26 cellular contexts compared by ENCODE assay signal in genomic region chr5:76389513-76390154, GRCh38. TPM values are rescaled to one million over a fixed set of nuclear protein-coding genes. Genes with fewer than 3 reads are reported as not detected.
DNase-seq lines count a peak whose midpoint lies in the region; ATAC-seq and TF ChIP-seq lines count a peak whose summit lies in the region.
"Had no signal": no experiment of that assay in that cellular context is flagged by ENCODE, and none has a peak within 500 bp of the region (broad histone marks: within the 10 kb centered on the region; RNA-seq: fewer than 3 reads in every experiment).

No MANE protein-coding gene starts in this region.

- H3K36me3 Mint-ChIP-seq in neural progenitor cell = no peaks in the 10 kb centered on the region
- H3K36me3 Mint-ChIP-seq: activated CD4-positive, alpha-beta memory T cell treated with anti-CD3 and anti-CD28 coated beads for 36 hours; activated naive CD8-positive, alpha-beta T cell had no signal

- H4K20me1 ChIP-seq in hepatocyte (ENCODE audit: insufficient read depth, poor library complexity, severe bottlenecking) (no peaks in the 10 kb centered on the region), neural progenitor cell (ENCODE audit: low read depth) (no peaks in the 10 kb centered on the region)

- 74% methylated on average over 12 of the region's 13 CpGs for WGBS in hepatocyte (ENCODE audit: low lambda C conversion rate, missing lambda C conversion rate)

- H3K4me1 ChIP-seq in hepatocyte (ENCODE audit: insufficient read depth) (peaks cover 6% of the 10 kb centered on the region), neural progenitor cell (peaks cover 21% of the 10 kb centered on the region), colonic mucosa (peaks cover 14% of the 10 kb centered on the region)
- H3K4me1 ChIP-seq: BE2C had no signal

- H3K27me3 Mint-ChIP-seq in neural progenitor cell (ENCODE audit: insufficient read depth, low read depth) = no peaks in the 10 kb centered on the region
- H3K27me3 Mint-ChIP-seq: activated CD4-positive, alpha-beta memory T cell treated with anti-CD3 and anti-CD28 coated beads for 36 hours; activated naive CD8-positive, alpha-beta T cell had no signal

- H3K4me2 ChIP-seq in hepatocyte (peak overlapping the region; percentile 21), neural progenitor cell (no peak overlapping the region)

- no peaks in the 10 kb centered on the region for H3K79me2 ChIP-seq in hepatocyte
- H3K79me2 ChIP-seq in neural progenitor cell (ENCODE audit: low read depth) = no peaks in the 10 kb centered on the region

- H3K4me3 ChIP-seq in hepatocyte (no peak overlapping the region), neural progenitor cell (no peak overlapping the region), colonic mucosa (no peak overlapping the region)
- H3K4me3 ChIP-seq: lung, skin epidermis, upper lobe of left lung had no signal

- H3F3A ChIP-seq in neural progenitor cell (ENCODE audit: low read depth) = no peaks in the 10 kb centered on the region

- H3K27me3 ChIP-seq in hepatocyte (no peaks in the 10 kb centered on the region), neural progenitor cell (no peaks in the 10 kb centered on the region), colonic mucosa (no peaks in the 10 kb centered on the region)
- H3K27me3 ChIP-seq: BE2C, upper lobe of left lung had no signal

- no peaks in the 10 kb centered on the region for H3K9me3 Mint-ChIP-seq in neural progenitor cell
- H3K9me3 Mint-ChIP-seq: activated CD4-positive, alpha-beta memory T cell treated with anti-CD3 and anti-CD28 coated beads for 36 hours had no signal

- no peaks in the 10 kb centered on the region for H3K36me3 ChIP-seq in KOPT-K1 (ENCODE audit: insufficient read depth, low read length)
- H3K36me3 ChIP-seq in hepatocyte (replicated peaks; ENCODE audit: insufficient read depth, low read depth) = no peaks in the 10 kb centered on the region
- no peaks in the 10 kb centered on the region for H3K36me3 ChIP-seq in neural progenitor cell
- no peaks in the 10 kb centered on the region for H3K36me3 ChIP-seq in colonic mucosa
- H3K36me3 ChIP-seq: BE2C, upper lobe of left lung had no signal

- H3K4me3 Mint-ChIP-seq in neural progenitor cell = peak overlapping the region; percentile 49
- H3K4me3 Mint-ChIP-seq: activated CD4-positive, alpha-beta memory T cell treated with anti-CD3 and anti-CD28 coated beads for 36 hours had no signal

- H3K9me3 ChIP-seq in KOPT-K1 (ENCODE audit: insufficient read depth, low read length, poor library complexity, severe bottlenecking) (no peaks in the 10 kb centered on the region), hepatocyte (ENCODE audit: low read depth) (no peaks in the 10 kb centered on the region), neural progenitor cell (ENCODE audit: low read depth) (no peaks in the 10 kb centered on the region), colonic mucosa (no peaks in the 10 kb centered on the region)
- H3K9me3 ChIP-seq: BE2C, upper lobe of left lung had no signal

- H3K27ac ChIP-seq in C4-2B (peak overlapping the region; percentile 81), KOPT-K1 (ENCODE audit: low read depth, low read length, poor library complexity, severe bottlenecking) (peak overlapping the region; percentile 71), hepatocyte (peak overlapping the region; percentile 8), neural progenitor cell (no peak overlapping the region), colonic mucosa (no peak overlapping the region)
- H3K27ac ChIP-seq: skin epidermis, upper lobe of left lung had no signal

- H3K27ac Mint-ChIP-seq in neural progenitor cell = peak overlapping the region; percentile 68
- H3K27ac Mint-ChIP-seq: activated CD4-positive, alpha-beta memory T cell treated with anti-CD3 and anti-CD28 coated beads for 36 hours; activated naive CD8-positive, alpha-beta T cell had no signal

- intact Hi-C loops in colonic mucosa (cut with DNase I) = loop anchor here (10.0 kb wide), 1 partner anchor 45 kb away; no protein-coding TSS in a partner anchor

- no peak for DNase-seq in hepatocyte (ENCODE audit: low spot score)
- DNase-seq in neural progenitor cell (ENCODE audit: low spot score) = no peak
- DNase-seq in pons (ENCODE audit: low spot score) = no peak
- no peak for DNase-seq in AML-193 (lab: John Stamatoyannopoulos, UW)
- DNase-seq in colonic mucosa = no peak
- DNase-seq: activated CD4-positive, alpha-beta memory T cell treated with anti-CD3 and anti-CD28 coated beads for 36 hours; activated CD8-positive, alpha-beta memory T cell treated with anti-CD3 and anti-CD28 coated beads, Interleukin-2, amount 50 U/mL, for 4 hours; BE2C; cerebellar nuclear complex; effector memory CD4-positive, alpha-beta T cell; KG1; kidney; NCI-H1417 treated with DMSO at 0.1 percent for 48 hours; NCI-H2081 treated with DMSO at 0.1 percent for 48 hours; NCI-H446; NCI-H774; RPMI8226; T-helper 1 cell; upper lobe of left lung had no signal

- TF ChIP-seq CTCF in C4-2B (conservative IDR thresholded peaks at IDR 0.05) (no peak), hepatocyte (IDR thresholded peaks at IDR 0.05; ENCODE audit: poor library complexity) (no peak), neural progenitor cell (IDR thresholded peaks at IDR 0.05) (no peak), colonic mucosa (IDR thresholded peaks at IDR 0.05) (no peak)

- ATAC-seq in GM21526 (IDR thresholded peaks at IDR 0.05; ENCODE audit: low FRiP score, unreplicated experiment) = no peak
- ATAC-seq: activated CD4-positive, CD25-positive, alpha-beta regulatory T cell treated with anti-CD3 and anti-CD28 coated beads, Interleukin-2, amount 50 U/mL, for 24 hours had no signal

- H3K9me2 ChIP-seq in hepatocyte (replicated peaks; ENCODE audit: insufficient read depth) = no peaks in the 10 kb centered on the region

- H3K4me1 Mint-ChIP-seq in neural progenitor cell = peaks cover 65% of the 10 kb centered on the region

- H2AFZ ChIP-seq in hepatocyte (no peak overlapping the region), neural progenitor cell (replicated peaks) (no peak overlapping the region)

- H3K9ac ChIP-seq in neural progenitor cell (no peak overlapping the region), colonic mucosa (ENCODE audit: low read depth in 2 of 2, low read length in 2 of 2) (no peak overlapping the region)

RNA-seq across cellular contexts. Expression of gene IQGAP2, which starts 13.5 kb away (rescaled TPM):
- total RNA-seq in hepatocyte (60.3 and 78.9 TPM in 2 replicates), neural progenitor cell (ENCODE audit: low replicate concordance) (20.9 and 37.7 TPM in 2 replicates), colonic mucosa (10 to 100 TPM; 62.2 to 75.6 TPM)
- polyA plus RNA-seq in hepatocyte = 34.5 and 37.2 TPM in 2 replicates

Comparison
In these comparisons a context has a peak if more than half of its experiments do, and no peak if none do; other contexts are left out.
1. H3K27ac ChIP-seq: peak in C4-2B (single experiment), KOPT-K1 (single experiment) and hepatocyte (single experiment); none in neural progenitor cell (single experiment) and colonic mucosa (single experiment).